1 cellular context compared by ENCODE assay signal in the genomic region with DNA sequence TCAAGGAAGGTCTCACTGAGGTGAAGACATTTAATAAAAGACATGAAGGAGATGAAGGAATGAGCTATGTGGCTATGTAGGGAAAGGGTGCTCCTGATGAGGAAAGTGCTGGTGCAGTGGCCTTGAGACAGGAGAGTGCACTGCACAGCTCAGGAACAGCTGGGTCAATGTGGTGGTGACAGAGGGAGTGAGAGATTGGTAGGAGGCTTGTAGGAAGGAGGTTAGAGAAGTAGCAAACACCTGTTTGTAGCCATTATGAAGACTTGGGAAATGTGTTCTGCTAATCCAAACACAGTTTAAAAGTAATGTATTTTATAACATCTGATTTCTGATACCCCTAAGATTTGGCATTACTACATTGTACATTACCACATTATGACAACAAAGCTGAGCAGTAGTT.
TF ChIP-seq lines count a peak whose summit lies in the region.

No MANE protein-coding gene starts in this region.

TF ChIP-seq in endothelial cell of umbilical vein, 7 proteins besides CTCF, POLR2A, EP300 and RAD21:
- TF ChIP-seq, protein P1, sequence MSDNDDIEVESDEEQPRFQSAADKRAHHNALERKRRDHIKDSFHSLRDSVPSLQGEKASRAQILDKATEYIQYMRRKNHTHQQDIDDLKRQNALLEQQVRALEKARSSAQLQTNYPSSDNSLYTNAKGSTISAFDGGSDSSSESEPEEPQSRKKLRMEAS (IDR thresholded peaks at IDR 0.05; ENCODE audit: insufficient read depth, insufficient read length): no peak
- TF ChIP-seq EZH2 (IDR thresholded peaks at IDR 0.05; ENCODE audit: borderline replicate concordance, low read depth, low read length, severe bottlenecking) (no peak), MYC (IDR thresholded peaks at IDR 0.05; ENCODE audit: low read depth, low read length) (no peak), GATA2 (IDR thresholded peaks at IDR 0.05; ENCODE audit: insufficient read depth, insufficient read length, low read depth, low read length) (no peak)
